19 cellular contexts compared by ENCODE assay signal in genomic region chr5:169226904-169227303, GRCh38.
DNase-seq lines count a peak whose midpoint lies in the region; ATAC-seq, FAIRE-seq and TF ChIP-seq lines count a peak whose summit lies in the region.
"Had no signal": no experiment of that assay in that cellular context is flagged by ENCODE, and none has a peak within 500 bp of the region (broad histone marks: within the 10 kb centered on the region; RNA-seq: fewer than 3 reads in every experiment).

No MANE protein-coding gene starts in this region.

- no peaks in the 10 kb centered on the region for H3F3A ChIP-seq in PC-3 (ENCODE audit: low read length, unreplicated experiment)

- H3K9me3 ChIP-seq in HepG2 (ENCODE audit: low read length) (no peaks in the 10 kb centered on the region), right lobe of liver (no peaks in the 10 kb centered on the region), PC-3 (ENCODE audit: low read length) (no peaks in the 10 kb centered on the region), endodermal cell (ENCODE audit: control insufficient read depth, low read length) (no peaks in the 10 kb centered on the region), adrenal gland (replicated peaks in 1 of 3) (no peaks in the 10 kb centered on the region), tibial nerve (no peaks in the 10 kb centered on the region)

- H3K27ac ChIP-seq in HepG2 (ENCODE audit: extremely low read length, insufficient read depth, low read length) (no peak overlapping the region), right lobe of liver (no peak overlapping the region), PC-3 (ENCODE audit: low read length) (no peak overlapping the region), endodermal cell (ENCODE audit: low read depth, low read length) (no peak overlapping the region), adrenal gland (no peak overlapping the region), tibial nerve (no peak overlapping the region)

- POLR2A ChIA-PET in HepG2 (lab: Yijun Ruan, JAX): no interaction called here
- POLR2A ChIA-PET in PC-3 (lab: Charles Lee; ENCODE audit: unreplicated experiment): no interaction called here

- H3K9ac ChIP-seq in HepG2 (ENCODE audit: insufficient read depth, low read depth, low read length): no peak overlapping the region
- no peak overlapping the region for H3K9ac ChIP-seq in PC-3 (ENCODE audit: low read length)
- no peak overlapping the region for H3K9ac ChIP-seq in endodermal cell (ENCODE audit: extremely low read depth, low read length, poor library complexity, severe bottlenecking)

- BruUV-seq in HepG2 (replicated peaks; lab: Mats Ljungman, UMichigan): no TSS peak
- BruUV-seq in PC-3 (replicated peaks; lab: Mats Ljungman, UMichigan): no TSS peak

- H3K27ac Mint-ChIP-seq in endodermal cell: no peak overlapping the region
- H3K27ac Mint-ChIP-seq: HFFc6 had no signal

- 0% methylated on average over 3 of the region's 3 CpGs for WGBS in HepG2 (ENCODE audit: low lambda C conversion rate)
- 61% methylated on average over 3 of the region's 3 CpGs for WGBS in right lobe of liver (ENCODE audit: insufficient coverage, low coverage, low lambda C conversion rate, missing lambda C conversion rate)
- WGBS in endodermal cell (ENCODE audit: insufficient coverage in 1 of 2, insufficient read length in 1 of 2), 2 experiments: 60 to 83% methylated on average over 1 to 3 of the region's 3 CpGs
- WGBS in adrenal gland, 4 donors: 88 to 93% (median 90%) methylated on average over 3 of the region's 3 CpGs
- 93 to 94% methylated on average over 3 of the region's 3 CpGs for WGBS in tibial nerve, 2 donors

- no peaks in the 10 kb centered on the region for H3K9me2 ChIP-seq in PC-3 (replicated peaks; ENCODE audit: low read length)

- no peaks in the 10 kb centered on the region for H3K79me2 ChIP-seq in HepG2 (ENCODE audit: insufficient read depth, low read length)
- no peaks in the 10 kb centered on the region for H3K79me2 ChIP-seq in PC-3 (ENCODE audit: low read length)

- no peak for TF ChIP-seq RAD21 in HepG2 (CRISPR knock-in tag; IDR thresholded peaks at IDR 0.05)

- CTCF ChIA-PET in HepG2 (lab: Yijun Ruan, JAX; ENCODE audit: low intra/inter-chr PET ratio, low total read pairs): no interaction called here
- CTCF ChIA-PET in PC-3 (lab: Charles Lee): no interaction called here

- intact Hi-C loops in HepG2 (cut with micrococcal nuclease; ENCODE audit: unreplicated experiment): no loop called here
- intact Hi-C loops in right lobe of liver (cut with DNase I): no loop called here
- intact Hi-C loops in PC-3 (cut with micrococcal nuclease): no loop called here
- intact Hi-C loops in adrenal gland (cut with DNase I): no loop called here

- TF ChIP-seq POLR2A in HepG2 (IDR thresholded peaks at IDR 0.05; ENCODE audit: insufficient read depth in 1 of 2, low read depth in 2 of 2, low read length in 2 of 2) (no peak), right lobe of liver (IDR thresholded peaks at IDR 0.05) (no peak), adrenal gland (IDR thresholded peaks at IDR 0.05) (no peak), tibial nerve (IDR thresholded peaks at IDR 0.05) (no peak)

- in situ Hi-C loops in HepG2 (cut with HindIII; ENCODE audit: extremely low pct_ligation_motif_present, low pct_unique_long_range_greater_than_20kb): no loop called here

- no peak overlapping the region for H3K4me3 ChIP-seq in HepG2 (replicated peaks in 1 of 3; ENCODE audit: insufficient read depth in 1 of 3, low read depth in 2 of 3, low read length in 3 of 3)
- no peak overlapping the region for H3K4me3 ChIP-seq in right lobe of liver
- no peak overlapping the region for H3K4me3 ChIP-seq in PC-3 (ENCODE audit: low read length)
- no peak overlapping the region for H3K4me3 ChIP-seq in endodermal cell (ENCODE audit: low read length)
- H3K4me3 ChIP-seq in adrenal gland: no peak overlapping the region
- H3K4me3 ChIP-seq in tibial nerve: no peak overlapping the region

- DNase-seq in HepG2 (ENCODE audit: low spot score): no peak
- no peak for DNase-seq in right lobe of liver
- DNase-seq in PC-3: peak; percentile 12
- no peak for DNase-seq in endodermal cell
- DNase-seq in adrenal gland: no peak
- no peak for DNase-seq in tibial nerve (ENCODE audit: low spot score in 2 of 2)
- no peak for DNase-seq in NCI-H1930 (lab: John Stamatoyannopoulos, UW)
- no peak for DNase-seq in NCI-H1105 (lab: John Stamatoyannopoulos, UW)
- DNase-seq: Calu3, DMS79, HFFc6, MV-4-11, NCI-H146, NCI-H2107, NCI-H345 had no signal

- H3K27me3 Mint-ChIP-seq in endodermal cell (ENCODE audit: insufficient read depth): peaks cover 48% of the 10 kb centered on the region

- H3K36me3 ChIP-seq in HepG2 (replicated peaks in 1 of 2; ENCODE audit: control insufficient read depth in 1 of 2, insufficient read depth in 2 of 2, low read length in 2 of 2) (no peaks in the 10 kb centered on the region), right lobe of liver (no peaks in the 10 kb centered on the region), PC-3 (ENCODE audit: low read depth, low read length) (no peaks in the 10 kb centered on the region), endodermal cell (ENCODE audit: control insufficient read depth, insufficient read depth, low read length) (no peaks in the 10 kb centered on the region), adrenal gland (replicated peaks in 1 of 2) (no peaks in the 10 kb centered on the region), tibial nerve (no peaks in the 10 kb centered on the region)

- H4K20me1 ChIP-seq in HepG2 (ENCODE audit: insufficient read depth, low read length): no peaks in the 10 kb centered on the region
- H4K20me1 ChIP-seq in PC-3 (ENCODE audit: low read length): no peaks in the 10 kb centered on the region

- H3K36me3 Mint-ChIP-seq in endodermal cell (ENCODE audit: low read depth): no peaks in the 10 kb centered on the region

- no peak for FAIRE-seq in HepG2 (lab: Jason Lieb, UNC)
- FAIRE-seq: A204.1, G401.6, GM12891, RCC 7860 had no signal

- no peak for TF ChIP-seq EP300 in HepG2 (IDR thresholded peaks at IDR 0.05; ENCODE audit: low read depth in 2 of 2, low read length in 2 of 2)
- no peak for TF ChIP-seq EP300 in HepG2 (CRISPR knock-in tag; IDR thresholded peaks at IDR 0.05; ENCODE audit: borderline replicate concordance)
- no peak for TF ChIP-seq EP300 in tibial nerve (IDR thresholded peaks at IDR 0.05)

- no peaks in the 10 kb centered on the region; a peak in 1 of 5 replicates for H3K27me3 ChIP-seq in HepG2 (ENCODE audit: control insufficient read depth in 1 of 2, insufficient read depth in 2 of 2, low read length in 2 of 2)
- H3K27me3 ChIP-seq in right lobe of liver: no peaks in the 10 kb centered on the region
- peaks cover 50% of the 10 kb centered on the region for H3K27me3 ChIP-seq in PC-3 (ENCODE audit: low read length)
- peaks cover 22% of the 10 kb centered on the region for H3K27me3 ChIP-seq in endodermal cell (ENCODE audit: control insufficient read depth, insufficient read depth, low read length, poor library complexity, severe bottlenecking)
- H3K27me3 ChIP-seq in adrenal gland: no peaks in the 10 kb centered on the region
- no peaks in the 10 kb centered on the region for H3K27me3 ChIP-seq in tibial nerve

- no peak overlapping the region for H3K4me2 ChIP-seq in HepG2 (ENCODE audit: low read depth, low read length)
- H3K4me2 ChIP-seq in PC-3 (ENCODE audit: low read length): no peak overlapping the region

- no peak overlapping the region for H2AFZ ChIP-seq in HepG2 (ENCODE audit: low read length)
- H2AFZ ChIP-seq in PC-3 (ENCODE audit: low read length): no peak overlapping the region

- peaks cover 15% of the 10 kb centered on the region for H3K4me1 Mint-ChIP-seq in endodermal cell

- ATAC-seq in HepG2 (peak; percentile 35; the same call in 1 of the 3 replicates), right lobe of liver (no peak), PC-3 (no peak)

- TF ChIP-seq CTCF in HepG2 (CRISPR knock-in tag; IDR thresholded peaks at IDR 0.05) (no peak), right lobe of liver (IDR thresholded peaks at IDR 0.05) (no peak), PC-3 (conservative IDR thresholded peaks at IDR 0.05; ENCODE audit: low read depth, low read length) (peak; percentile 48), endodermal cell (conservative IDR thresholded peaks at IDR 0.05) (peak; percentile 65), adrenal gland (IDR thresholded peaks at IDR 0.05) (no peak), tibial nerve (IDR thresholded peaks at IDR 0.05) (no peak)

- H3K9me3 Mint-ChIP-seq in endodermal cell: no peaks in the 10 kb centered on the region

- H3K4me1 ChIP-seq in HepG2 (ENCODE audit: insufficient read depth, low read length) (no peaks in the 10 kb centered on the region), right lobe of liver (no peaks in the 10 kb centered on the region), PC-3 (ENCODE audit: insufficient read depth, low read length) (no peaks in the 10 kb centered on the region), endodermal cell (ENCODE audit: control insufficient read depth, insufficient read depth, low read length) (peaks cover 8% of the 10 kb centered on the region), adrenal gland (replicated peaks in 1 of 2) (peaks cover 0 to 19% of the 10 kb centered on the region in 2 donors), tibial nerve (peaks cover 0 to 14% (median 0%) of the 10 kb centered on the region in 4 donors)

- no peak overlapping the region for H3K4me3 Mint-ChIP-seq in endodermal cell
- H3K4me3 Mint-ChIP-seq: HFFc6 had no signal

TF ChIP-seq in HepG2, 621 proteins besides CTCF, POLR2A, EP300 and RAD21 (continues in another document):
- no peak for TF ChIP-seq SETDB1 (CRISPR knock-in tag; IDR thresholded peaks at IDR 0.05; ENCODE audit: borderline replicate concordance)
- TF ChIP-seq ZNF747 (CRISPR knock-in tag; IDR thresholded peaks at IDR 0.05; ENCODE audit: borderline replicate concordance): no peak

Comparison
In these comparisons a context has a peak if more than half of its experiments do, and no peak if none do; other contexts are left out.
1. CTCF ChIP-seq: peak in PC-3 (single experiment) and endodermal cell (single experiment); none in HepG2 (single experiment), right lobe of liver (0 of 4), adrenal gland (0 of 6) and tibial nerve (0 of 5).